ENCODE assay signal across 35 cellular contexts in the genomic region with DNA sequence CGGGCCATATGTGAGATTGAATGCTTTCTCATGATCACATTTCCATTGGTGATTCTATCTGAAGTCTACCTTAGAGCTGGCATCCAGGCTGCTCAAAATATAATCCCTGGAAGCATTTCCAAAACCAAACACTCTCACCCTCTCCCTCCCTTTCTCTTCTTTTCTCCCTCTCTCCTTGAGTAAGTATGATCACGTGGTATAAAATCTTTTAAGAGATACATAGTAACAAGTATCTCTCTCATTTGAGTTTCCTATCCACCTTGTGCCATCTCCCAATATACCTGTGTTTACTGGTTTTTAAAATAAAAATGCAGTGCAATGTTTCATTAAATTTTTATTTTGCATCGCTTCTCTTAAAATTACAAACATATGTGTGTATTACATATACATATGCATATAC.
"Had no signal": no experiment of that assay in that cellular context is flagged by ENCODE, and none has a peak within 500 bp of the region (broad histone marks: within the 10 kb centered on the region; RNA-seq: fewer than 3 reads in every experiment).

No MANE protein-coding gene starts in this region.

- H3K27me3 ChIP-seq: MG63 had no signal

- DNase-seq: Karpas-422, Kasumi-1, MG63, MM.1S, MV-4-11, NCI-H1048, NCI-H1092, NCI-H1092 treated with DMSO at 0.1 percent for 48 hours, NCI-H1105, NCI-H1105 treated with DMSO at 0.1 percent for 48 hours, NCI-H1417, NCI-H1417 treated with DMSO at 0.1 percent for 48 hours, NCI-H1436, NCI-H1436 treated with DMSO at 0.1 percent for 48 hours, NCI-H146, NCI-H1694, NCI-H1694 treated with DMSO at 0.1 percent for 48 hours, NCI-H187, NCI-H187 treated with DMSO at 0.1 percent for 48 hours, NCI-H1930, NCI-H2029, NCI-H2029 treated with DMSO at 0.1 percent for 48 hours, NCI-H2081, NCI-H2081 treated with DMSO at 0.1 percent for 48 hours, NCI-H2107, NCI-H2171, NCI-H2171 treated with DMSO at 0.1 percent for 48 hours, NCI-H2227 treated with DMSO at 0.1 percent for 48 hours, NCI-H226, NCI-H345, NCI-H446, NCI-H446 treated with DMSO at 0.1 percent for 48 hours, NCI-H510A, NCI-H510A treated with DMSO at 0.1 percent for 48 hours had no signal

- H3K27ac ChIP-seq: KMS-11 had no signal

- H3K4me2 ChIP-seq: KMS-11 had no signal

- H3K4me3 ChIP-seq: MG63 had no signal

- H3K9me3 ChIP-seq: MG63 had no signal

- H3K9ac ChIP-seq: KMS-11 had no signal

- H3K36me3 ChIP-seq: MG63 had no signal
